13 cellular contexts compared by ENCODE assay signal in genomic region chr1:1063261-1063944, GRCh38. TPM values are rescaled to one million over a fixed set of nuclear protein-coding genes. Genes with fewer than 3 reads are reported as not detected.
DNase-seq lines count a peak whose midpoint lies in the region; ATAC-seq and TF ChIP-seq lines count a peak whose summit lies in the region.
"Had no signal": no experiment of that assay in that cellular context is flagged by ENCODE, and none has a peak within 500 bp of the region (broad histone marks: within the 10 kb centered on the region; RNA-seq: fewer than 3 reads in every experiment).

No MANE protein-coding gene starts in this region.

- H3K27ac ChIP-seq in OCI-LY3 (ENCODE audit: low read length), result no peak overlapping the region; the same call in 1 of the 2 replicates
- H3K27ac ChIP-seq in brain microvascular endothelial cell, result peak overlapping the region; percentile 65
- no peak overlapping the region for H3K27ac ChIP-seq in adrenal gland
- H3K27ac ChIP-seq: C4-2B, esophagus muscularis mucosa had no signal

- peaks cover 48% of the 10 kb centered on the region for H3K27me3 ChIP-seq in OCI-LY3 (ENCODE audit: low read depth, low read length)
- no peaks in the 10 kb centered on the region for H3K27me3 ChIP-seq in brain microvascular endothelial cell (replicated peaks)
- H3K27me3 ChIP-seq in adrenal gland, result peaks cover 70% of the 10 kb centered on the region

- no peaks in the 10 kb centered on the region for H3K36me3 Mint-ChIP-seq in activated naive CD4-positive, alpha-beta T cell treated with anti-CD3 and anti-CD28 coated beads, Interleukin-2, amount 50 U/mL, for 24 hours

- intact Hi-C loops in adrenal gland (cut with DNase I), result loop anchor here (2.0 kb wide), 1 partner anchor 79 kb away; no protein-coding TSS in a partner anchor

- no peak for DNase-seq in activated naive CD4-positive, alpha-beta T cell (lab: John Stamatoyannopoulos, UW)
- DNase-seq in brain microvascular endothelial cell (no peak), RKO (ENCODE audit: low spot score) (no peak), adrenal gland (no peak), foreskin fibroblast (no peak)
- DNase-seq in stimulated activated naive CD8-positive, alpha-beta T cell treated with anti-CD3 and anti-CD28 coated beads, Interleukin-15, amount 100 ng/mL, for 72 hours, result no peak
- DNase-seq: cerebellar nuclear complex had no signal

- H3K79me2 ChIP-seq in OCI-LY3 (ENCODE audit: low read length), result no peaks in the 10 kb centered on the region

- H3K9me3 Mint-ChIP-seq in activated naive CD4-positive, alpha-beta T cell treated with anti-CD3 and anti-CD28 coated beads, Interleukin-2, amount 50 U/mL, for 24 hours, result no peaks in the 10 kb centered on the region
- no peaks in the 10 kb centered on the region for H3K9me3 Mint-ChIP-seq in stimulated activated naive CD8-positive, alpha-beta T cell treated with anti-CD3 and anti-CD28 coated beads, Interleukin-15, amount 100 ng/mL, for 72 hours

- H3K4me3 Mint-ChIP-seq in activated naive CD4-positive, alpha-beta T cell treated with anti-CD3 and anti-CD28 coated beads, Interleukin-2, amount 50 U/mL, for 24 hours, result peak overlapping the region; percentile 61
- peak overlapping the region; percentile 92 to 97 for H3K4me3 Mint-ChIP-seq in stimulated activated naive CD8-positive, alpha-beta T cell treated with anti-CD3 and anti-CD28 coated beads, Interleukin-15, amount 100 ng/mL, for 72 hours

- H4K20me1 ChIP-seq in OCI-LY3 (ENCODE audit: insufficient read depth, low read length), result no peaks in the 10 kb centered on the region

- ATAC-seq in stimulated activated naive CD8-positive, alpha-beta T cell treated with anti-CD3 and anti-CD28 coated beads, Interleukin-15, amount 100 ng/mL, for 72 hours, result peak; percentile 2

- H3K4me1 ChIP-seq in OCI-LY3 (ENCODE audit: low read length) (peaks cover 25% of the 10 kb centered on the region), adrenal gland (replicated peaks in 1 of 2) (peaks cover 11% of the 10 kb centered on the region in 2 donors)

- no peak overlapping the region for H3K27ac Mint-ChIP-seq in activated naive CD4-positive, alpha-beta T cell treated with anti-CD3 and anti-CD28 coated beads, Interleukin-2, amount 50 U/mL, for 24 hours
- H3K27ac Mint-ChIP-seq in stimulated activated naive CD8-positive, alpha-beta T cell treated with anti-CD3 and anti-CD28 coated beads, Interleukin-15, amount 100 ng/mL, for 72 hours, result peak overlapping the region; percentile 72 to 98
- H3K27ac Mint-ChIP-seq: progenitor cell of endocrine pancreas had no signal

- in situ Hi-C loops in brain microvascular endothelial cell (cut with HindIII; ENCODE audit: low pct_ligation_motif_present, low sequenced_read_pairs), result no loop called here

- no peak for TF ChIP-seq POLR2A in adrenal gland (IDR thresholded peaks at IDR 0.05)

- peaks cover 4% of the 10 kb centered on the region for H3K27me3 Mint-ChIP-seq in activated naive CD4-positive, alpha-beta T cell treated with anti-CD3 and anti-CD28 coated beads, Interleukin-2, amount 50 U/mL, for 24 hours
- peaks cover 22% of the 10 kb centered on the region for H3K27me3 Mint-ChIP-seq in stimulated activated naive CD8-positive, alpha-beta T cell treated with anti-CD3 and anti-CD28 coated beads, Interleukin-15, amount 100 ng/mL, for 72 hours

- H3K4me2 ChIP-seq in OCI-LY3 (ENCODE audit: low read length), result peak overlapping the region; percentile 97

- TF ChIP-seq CTCF in OCI-LY3 (IDR thresholded peaks at IDR 0.05; ENCODE audit: low read depth, low read length) (no peak), brain microvascular endothelial cell (IDR thresholded peaks at IDR 0.05; ENCODE audit: low read depth, low read length, missing control alignments) (no peak), adrenal gland (IDR thresholded peaks at IDR 0.05) (no peak), foreskin fibroblast (IDR thresholded peaks at IDR 0.05; ENCODE audit: low read depth, low read length) (no peak)

- H2AFZ ChIP-seq in OCI-LY3 (ENCODE audit: low read depth, low read length), result no peak overlapping the region

- no peak overlapping the region for H3K9ac ChIP-seq in OCI-LY3 (ENCODE audit: low read length)

- peaks cover 33% of the 10 kb centered on the region for H3K4me1 Mint-ChIP-seq in activated naive CD4-positive, alpha-beta T cell treated with anti-CD3 and anti-CD28 coated beads, Interleukin-2, amount 50 U/mL, for 24 hours
- H3K4me1 Mint-ChIP-seq in stimulated activated naive CD8-positive, alpha-beta T cell treated with anti-CD3 and anti-CD28 coated beads, Interleukin-15, amount 100 ng/mL, for 72 hours, result peaks cover 77% of the 10 kb centered on the region

- H3K9me3 ChIP-seq in OCI-LY3 (ENCODE audit: insufficient read depth, low read length) (no peaks in the 10 kb centered on the region), adrenal gland (replicated peaks in 1 of 3) (no peaks in the 10 kb centered on the region)
- H3K9me3 ChIP-seq: esophagus muscularis mucosa had no signal

- 0 to 66% (median 49%) methylated on average over 1 to 24 of the region's 24 CpGs for WGBS in adrenal gland, 4 donors

- H3K36me3 ChIP-seq in OCI-LY3 (replicated peaks; ENCODE audit: low read depth, low read length) (no peaks in the 10 kb centered on the region), brain microvascular endothelial cell (replicated peaks) (no peaks in the 10 kb centered on the region), adrenal gland (replicated peaks in 1 of 2) (no peaks in the 10 kb centered on the region)
- H3K36me3 ChIP-seq: esophagus muscularis mucosa had no signal

- H3K4me3 ChIP-seq in OCI-LY3 (ENCODE audit: low read length) (peak overlapping the region; percentile 81), brain microvascular endothelial cell (ENCODE audit: low read depth, low read length) (no peak overlapping the region), adrenal gland (no peak overlapping the region), foreskin fibroblast (ENCODE audit: low read depth in 1 of 2, low read length in 2 of 2) (no peak overlapping the region)
- H3K4me3 ChIP-seq: esophagus muscularis mucosa had no signal

RNA-seq across cellular contexts. Expression of gene RNF223, which starts 10.7 kb away (rescaled TPM):
- total RNA-seq in adrenal gland, result not detected
- under 1 TPM in 1 of 3 donors, not detected in 2; 0.03 TPM for polyA plus RNA-seq in adrenal gland
- total RNA-seq: esophagus muscularis mucosa, progenitor cell of endocrine pancreas, Right ventricle myocardium inferior had no signal

RNA-seq across cellular contexts. Expression of gene AGRN, which starts 43.5 kb away (rescaled TPM):
- 10 to 100 TPM in 6 of 8 donors, 1 to 10 TPM in 2; 6.0 to 20.5 (median 14.0) TPM for total RNA-seq in adrenal gland
- 10 to 100 TPM in 2 of 3 donors, 1 to 10 TPM in 1; 2.2 to 27.8 (median 10.2) TPM for polyA plus RNA-seq in adrenal gland

RNA-seq across cellular contexts. Expression of gene ISG15, which starts 50.1 kb away (rescaled TPM):
- total RNA-seq in adrenal gland, result 10 to 100 TPM; 11.5 to 58.1 (median 24.3) TPM
- polyA plus RNA-seq in adrenal gland, result 100 to 1,000 TPM in 2 of 3 donors, 1 to 10 TPM in 1; 1.7 to 308 (median 220) TPM

RNA-seq across cellular contexts. Expression of gene C1orf159, which starts 52.5 kb away (rescaled TPM):
- 10 to 100 TPM in 5 of 8 donors, 1 to 10 TPM in 3; 5.4 to 17.3 (median 11.3) TPM for total RNA-seq in adrenal gland
- 10 to 100 TPM in 2 of 3 donors, under 1 TPM in 1; 0.55 to 54.3 (median 25.5) TPM for polyA plus RNA-seq in adrenal gland
